Comparison of ENCODE assay signal across 19 cellular contexts in the genomic region with DNA sequence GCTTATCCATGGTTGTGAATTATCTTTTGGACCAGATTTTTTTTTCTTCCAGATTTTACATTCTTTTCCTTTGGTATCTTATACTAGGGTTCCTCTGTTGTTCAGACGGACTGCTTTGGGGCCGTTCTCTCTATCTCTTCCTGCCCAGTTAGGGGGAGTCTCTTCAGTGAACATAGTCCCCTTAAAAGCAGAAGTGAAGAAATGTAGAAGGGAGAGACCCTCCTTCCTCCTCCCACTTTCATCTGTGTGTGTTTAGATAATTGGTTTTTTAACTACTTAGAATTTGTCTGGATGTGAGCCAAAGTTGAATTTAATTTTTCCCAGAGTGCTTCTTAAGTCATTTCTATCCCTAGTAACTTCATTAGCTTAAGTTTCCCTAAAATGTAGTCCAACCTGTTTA.
"Had no signal": no experiment of that assay in that cellular context is flagged by ENCODE, and none has a peak within 500 bp of the region (broad histone marks: within the 10 kb centered on the region; RNA-seq: fewer than 3 reads in every experiment).

No MANE protein-coding gene starts in this region.

- DNase-seq: activated CD4-positive, alpha-beta T cell treated with anti-CD3 and anti-CD28 coated beads for 48 hours; activated CD4-positive, CD25-positive, alpha-beta regulatory T cell; activated CD8-positive, alpha-beta T cell treated with anti-CD3 and anti-CD28 coated beads for 36 hours; activated naive CD4-positive, alpha-beta T cell; activated naive CD8-positive, alpha-beta T cell treated with anti-CD3 and anti-CD28 coated beads for 36 hours; activated T-cell treated with anti-CD3 and anti-CD28 coated beads, Interleukin-2, amount 50 U/mL, for 1 hour; amniotic stem cell; effector memory CD8-positive, alpha-beta T cell; foreskin melanocyte; glutamatergic neuron; hypothalamus; stimulated activated naive CD8-positive, alpha-beta T cell treated with anti-CD3 and anti-CD28 coated beads, Interleukin-15, amount 100 ng/mL, for 72 hours; transverse colon had no signal

- H3K36me3 ChIP-seq: cardiac muscle cell, neural progenitor cell, transverse colon had no signal

- ATAC-seq: activated CD8-positive, alpha-beta T cell treated with anti-CD3 and anti-CD28 coated beads for 36 hours; activated T-helper 17 cell treated with anti-CD3 and anti-CD28 coated beads, Interleukin-2, amount 50 U/mL, for 72 hours; effector memory CD8-positive, alpha-beta T cell; stimulated activated naive CD8-positive, alpha-beta T cell treated with anti-CD3 and anti-CD28 coated beads, Interleukin-15, amount 100 ng/mL, for 72 hours had no signal

- H3K27me3 ChIP-seq: cardiac muscle cell, neural progenitor cell, suprapubic skin, transverse colon had no signal

- H3K4me3 ChIP-seq: cardiac muscle cell, neural progenitor cell, suprapubic skin, transverse colon had no signal

- H3K9ac ChIP-seq: neural progenitor cell had no signal

- H3K4me1 ChIP-seq: suprapubic skin, transverse colon had no signal

- H2AFZ ChIP-seq: neural progenitor cell had no signal

- H3K9me3 ChIP-seq: suprapubic skin, transverse colon had no signal

- H3K4me2 ChIP-seq: neural progenitor cell had no signal

- FAIRE-seq: keratinocyte had no signal

- H3K27ac ChIP-seq: cardiac muscle cell, epithelial cell of prostate, neural progenitor cell, suprapubic skin, transverse colon had no signal
